In genomic region chr17:1203111-1203966, GRCh38 we compare ENCODE assay signal across 1 cellular context.
TF ChIP-seq lines count a peak whose summit lies in the region.

No MANE protein-coding gene starts in this region.

TF ChIP-seq in K562, 482 proteins besides CTCF, POLR2A, EP300 and RAD21 (continued from another document and continues in another):
- TF ChIP-seq ZNF318 (IDR thresholded peaks at IDR 0.05; ENCODE audit: borderline replicate concordance in 1 of 2, low read depth in 1 of 2): no peak
- no peak for TF ChIP-seq TGIF2 (CRISPR knock-in tag; IDR thresholded peaks at IDR 0.05)
- TF ChIP-seq CBFA2T2 (conservative IDR thresholded peaks at IDR 0.05): 0 out of 2 replicates have a peak, but pooled peaks have one; percentile 25
- TF ChIP-seq ZBTB33 (CRISPR knock-in tag; IDR thresholded peaks at IDR 0.05): peak; percentile 96
- TF ChIP-seq ZNF407 (IDR thresholded peaks at IDR 0.05; ENCODE audit: low read depth): no peak
- no peak for TF ChIP-seq HINFP (tag; conservative IDR thresholded peaks at IDR 0.05; ENCODE audit: low read depth)
- TF ChIP-seq ATF3 (IDR thresholded peaks at IDR 0.05): peak; percentile 10; the same call in 1 of the 2 replicates
- TF ChIP-seq ATF3 (CRISPR knock-in tag; conservative IDR thresholded peaks at IDR 0.05): no peak
- peak; percentile 85 for TF ChIP-seq USF2 (CRISPR knock-in tag; IDR thresholded peaks at IDR 0.05)
- no peak for TF ChIP-seq U2AF2 (optimal IDR thresholded peaks at IDR 0.05; ENCODE audit: low read depth, low read length)
- no peak for TF ChIP-seq KDM4B (IDR thresholded peaks at IDR 0.05; ENCODE audit: borderline replicate concordance in 2 of 2, low read depth in 1 of 2)
- no peak for TF ChIP-seq SFPQ (IDR thresholded peaks at IDR 0.05; ENCODE audit: low read depth, low read length)
- TF ChIP-seq NCOA4 (IDR thresholded peaks at IDR 0.05; ENCODE audit: partially characterized antibody): no peak
- TF ChIP-seq E2F6 (IDR thresholded peaks at IDR 0.05; ENCODE audit: borderline replicate concordance in 1 of 2, extremely low read depth in 1 of 2, insufficient read depth in 1 of 2, insufficient read length in 1 of 2, low read depth in 1 of 2, low read length in 1 of 2, poor library complexity in 1 of 2, severe bottlenecking in 1 of 2): peak in 1 of 2 experiments; percentile 25
- TF ChIP-seq TFE3 (CRISPR knock-in tag; IDR thresholded peaks at IDR 0.05): peak; percentile 76
- TF ChIP-seq ZNF175 (CRISPR knock-in tag; IDR thresholded peaks at IDR 0.05; ENCODE audit: low read depth): no peak
- peak; percentile 25; the same call in 1 of the 2 replicates for TF ChIP-seq VEZF1 (CRISPR knock-in tag; IDR thresholded peaks at IDR 0.05)
